6 cellular contexts compared by ENCODE assay signal in the genomic region with DNA sequence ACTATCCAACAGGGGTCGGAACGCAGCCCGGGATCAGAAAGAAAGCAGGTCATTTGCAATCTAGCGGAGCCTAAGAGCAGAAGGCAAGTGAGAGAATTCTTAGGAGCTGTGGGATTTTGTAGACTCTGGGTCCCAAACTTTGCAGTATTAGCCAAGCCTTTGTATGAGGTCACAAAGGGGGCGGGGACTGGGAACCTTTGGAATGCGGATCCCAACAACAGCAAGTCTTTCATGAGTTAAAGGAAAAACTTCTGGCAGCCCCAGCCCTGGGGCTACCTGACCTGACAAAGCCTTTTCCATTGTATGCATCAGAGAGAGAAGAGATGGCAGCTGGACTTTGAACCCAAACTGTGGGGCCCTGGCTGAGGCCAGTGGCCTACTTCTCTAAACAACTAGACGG.
DNase-seq lines count a peak whose midpoint lies in the region; ATAC-seq, FAIRE-seq and TF ChIP-seq lines count a peak whose summit lies in the region.
"Not testable (repeated sequence)": the region's sequence is repeated elsewhere in the genome, so short reads cannot be mapped to it uniquely, and the experiment has no call there.

No MANE protein-coding gene starts in this region.

- not testable (repeated sequence) for H2BK12ac ChIP-seq in neuronal stem cell (ENCODE audit: low read length)

- H2BK5ac ChIP-seq in neuronal stem cell (ENCODE audit: low read length) = not testable (repeated sequence)

- CTCF ChIA-PET in HepG2 (lab: Yijun Ruan, JAX; ENCODE audit: low intra/inter-chr PET ratio, low total read pairs) = not testable (repeated sequence)

- H3K9me3 ChIP-seq in HepG2 (ENCODE audit: low read length); neuronal stem cell (replicated peaks in 1 of 2; ENCODE audit: control insufficient read depth in 2 of 2, insufficient read depth in 1 of 2, low read depth in 1 of 2, low read length in 2 of 2): not testable (repeated sequence)

- in situ Hi-C loops in HepG2 (cut with HindIII; ENCODE audit: extremely low pct_ligation_motif_present, low pct_unique_long_range_greater_than_20kb) = not testable (repeated sequence)

- peak in 1 of 2 experiments; percentile 17; a peak in 1 of 4 replicates for TF ChIP-seq EP300 in HepG2 (IDR thresholded peaks at IDR 0.05; ENCODE audit: low read depth in 2 of 2, low read length in 2 of 2)
- TF ChIP-seq EP300 in HepG2 (CRISPR knock-in tag; IDR thresholded peaks at IDR 0.05; ENCODE audit: borderline replicate concordance) = not testable (repeated sequence)

- not testable (repeated sequence) for H3K14ac ChIP-seq in neuronal stem cell (ENCODE audit: low read length)

- not testable (repeated sequence) for TF ChIP-seq POLR2A in HepG2 (IDR thresholded peaks at IDR 0.05; ENCODE audit: insufficient read depth in 1 of 2, low read depth in 2 of 2, low read length in 2 of 2)

- POLR2A ChIA-PET in HepG2 (lab: Yijun Ruan, JAX) = interaction anchor here (0.6 kb wide), 1 partner anchor 747 kb away, joined by 4 read pairs; no protein-coding TSS in a partner anchor

- H2BK15ac ChIP-seq in neuronal stem cell (ENCODE audit: low read length) = not testable (repeated sequence)

- H3K27ac ChIP-seq in HepG2 (ENCODE audit: extremely low read length, insufficient read depth, low read length) (peak overlapping the region; percentile 52), neuronal stem cell (replicated peaks; ENCODE audit: low read length) (peak overlapping the region; percentile 43)

- not testable (repeated sequence) for H3K4me3 ChIP-seq in epithelial cell of esophagus (ENCODE audit: low read length); neuronal stem cell (ENCODE audit: low read length in 2 of 2)
- H3K4me3 ChIP-seq in HepG2 (replicated peaks in 1 of 3; ENCODE audit: insufficient read depth in 1 of 3, low read depth in 2 of 3, low read length in 3 of 3) = 0 out of 6 replicates have a peak overlapping the region, but pooled peaks of 1 of the 3 experiments have one; percentile 33

- not testable (repeated sequence) for FAIRE-seq in HepG2 (lab: Jason Lieb, UNC)

- intact Hi-C loops in HepG2 (cut with micrococcal nuclease; ENCODE audit: unreplicated experiment) = not testable (repeated sequence)

- not testable (repeated sequence) for BruUV-seq in HepG2 (replicated peaks; lab: Mats Ljungman, UMichigan)

- H4K91ac ChIP-seq in neuronal stem cell (ENCODE audit: low read depth, low read length, poor library complexity) = not testable (repeated sequence)

- not testable (repeated sequence) for H2AK5ac ChIP-seq in neuronal stem cell (ENCODE audit: low read depth, low read length)

- H3K79me1 ChIP-seq in neuronal stem cell (ENCODE audit: low read depth, low read length) = not testable (repeated sequence)

- peak overlapping the region; percentile 65 for H3K4me2 ChIP-seq in HepG2 (ENCODE audit: low read depth, low read length)
- H3K4me2 ChIP-seq in neuronal stem cell (ENCODE audit: insufficient read depth, low read length, poor library complexity, severe bottlenecking) = not testable (repeated sequence)

- H2BK120ac ChIP-seq in neuronal stem cell (ENCODE audit: low read depth, low read length) = not testable (repeated sequence)

- not testable (repeated sequence) for H3K23ac ChIP-seq in neuronal stem cell (ENCODE audit: low read depth, low read length, poor library complexity)

- TF ChIP-seq RAD21 in HepG2 (CRISPR knock-in tag; IDR thresholded peaks at IDR 0.05) = not testable (repeated sequence)

- WGBS in HepG2 (ENCODE audit: low lambda C conversion rate) = 37% methylated on average over 7 of the region's 7 CpGs
- WGBS in neuronal stem cell (ENCODE audit: extremely low coverage in 2 of 2, insufficient read length in 2 of 2, insufficient replicate concordance in 1 of 2), 2 donors = no CpG with 5 or more reads among the region's 7 CpGs

- H2AFZ ChIP-seq in HepG2 (ENCODE audit: low read length); neuronal stem cell (ENCODE audit: low read length): not testable (repeated sequence)

- peak overlapping the region; percentile 23 for H3K18ac ChIP-seq in neuronal stem cell (ENCODE audit: low read length)

- DNase-seq in EL = peak; percentile 9
- DNase-seq in M059J (ENCODE audit: low read depth) = peak; percentile 21
- peak; percentile 6 for DNase-seq in astrocyte of the hippocampus (ENCODE audit: low read depth, low spot score)
- DNase-seq in epithelial cell of esophagus (ENCODE audit: low read depth) = peak; percentile 34
- DNase-seq in HepG2 (ENCODE audit: low spot score) = peak; percentile 74
- DNase-seq in neuronal stem cell (ENCODE audit: low spot score) = not testable (repeated sequence)

- not testable (repeated sequence) for H4K20me1 ChIP-seq in HepG2 (ENCODE audit: insufficient read depth, low read length)

- not testable (repeated sequence) for H3K4ac ChIP-seq in neuronal stem cell (ENCODE audit: low read length)

- H3K79me2 ChIP-seq in HepG2 (ENCODE audit: insufficient read depth, low read length) = not testable (repeated sequence)

- H4K8ac ChIP-seq in neuronal stem cell (ENCODE audit: low read depth, low read length) = not testable (repeated sequence)

- not testable (repeated sequence) for ATAC-seq in HepG2

- not testable (repeated sequence) for H3K36me3 ChIP-seq in HepG2 (replicated peaks in 1 of 2; ENCODE audit: control insufficient read depth in 1 of 2, insufficient read depth in 2 of 2, low read length in 2 of 2); neuronal stem cell (replicated peaks in 1 of 2; ENCODE audit: control insufficient read depth in 2 of 2, insufficient read depth in 2 of 2, low read length in 2 of 2)

- TF ChIP-seq CTCF in epithelial cell of esophagus (IDR thresholded peaks at IDR 0.05; ENCODE audit: insufficient read depth, low read depth, low read length, missing control alignments); HepG2 (CRISPR knock-in tag; IDR thresholded peaks at IDR 0.05): not testable (repeated sequence)

- peaks cover 35% of the 10 kb centered on the region for H3K4me1 ChIP-seq in HepG2 (ENCODE audit: insufficient read depth, low read length)
- not testable (repeated sequence) for H3K4me1 ChIP-seq in neuronal stem cell (ENCODE audit: control insufficient read depth in 2 of 2, insufficient read depth in 1 of 2, low read depth in 1 of 2, low read length in 2 of 2)

- H3K27me3 ChIP-seq in HepG2 (ENCODE audit: control insufficient read depth in 1 of 2, insufficient read depth in 2 of 2, low read length in 2 of 2); neuronal stem cell (ENCODE audit: control insufficient read depth in 3 of 3, insufficient read depth in 3 of 3, low read depth in 1 of 3, low read length in 3 of 3): not testable (repeated sequence)

- H3K9ac ChIP-seq in HepG2 (ENCODE audit: insufficient read depth, low read depth, low read length); neuronal stem cell (ENCODE audit: low read depth, low read length, poor library complexity): not testable (repeated sequence)

TF ChIP-seq in HepG2, 621 proteins besides CTCF, POLR2A, EP300 and RAD21:
- TF ChIP-seq ELF3 (CRISPR knock-in tag; IDR thresholded peaks at IDR 0.05) (peak; percentile 49; the same call in 1 of the 2 replicates), NCOA2 (CRISPR knock-in tag; IDR thresholded peaks at IDR 0.05) (peak; percentile 28; the same call in 1 of the 2 replicates), ZNF124 (CRISPR knock-in tag; IDR thresholded peaks at IDR 0.05) (peak; percentile 93), TEAD3 (CRISPR knock-in tag; optimal IDR thresholded peaks at IDR 0.05; ENCODE audit: borderline replicate concordance) (peak; percentile 50), SOX13 (CRISPR knock-in tag; conservative IDR thresholded peaks at IDR 0.05 in 1 of 2, IDR thresholded peaks at IDR 0.05 in 1 of 2) (peak in 1 of 2 experiments; percentile 40; a peak in 2 of 4 replicates), SOX6 (CRISPR knock-in tag; IDR thresholded peaks at IDR 0.05) (peak; percentile 29; the same call in 1 of the 2 replicates), SOX5 (CRISPR knock-in tag; IDR thresholded peaks at IDR 0.05; ENCODE audit: borderline replicate concordance) (0 out of 2 replicates have a peak, but pooled peaks have one; percentile 31), ZNF652 (CRISPR knock-in tag; IDR thresholded peaks at IDR 0.05; ENCODE audit: borderline replicate concordance, low read depth) (peak; percentile 55; the same call in 1 of the 2 replicates), SP1 (CRISPR knock-in tag; IDR thresholded peaks at IDR 0.05) (peak; percentile 20; the same call in 1 of the 2 replicates), ZFY (CRISPR knock-in tag; IDR thresholded peaks at IDR 0.05) (0 out of 2 replicates have a peak, but pooled peaks have one; percentile 17), KDM6A (CRISPR knock-in tag; IDR thresholded peaks at IDR 0.05; ENCODE audit: low read depth) (peak; percentile 48; the same call in 1 of the 2 replicates), HOXA5 (CRISPR knock-in tag; IDR thresholded peaks at IDR 0.05) (0 out of 2 replicates have a peak, but pooled peaks have one; percentile 33), HNF4A (CRISPR knock-in tag; IDR thresholded peaks at IDR 0.05) (peak; percentile 46)
- TF ChIP-seq SOX13, SOX6, SP1 (IDR thresholded peaks at IDR 0.05): not testable (repeated sequence)
TF ChIP-seq in HepG2: peak in this region for 13; not testable (repeated sequence) for 608.
